In the genomic region with DNA sequence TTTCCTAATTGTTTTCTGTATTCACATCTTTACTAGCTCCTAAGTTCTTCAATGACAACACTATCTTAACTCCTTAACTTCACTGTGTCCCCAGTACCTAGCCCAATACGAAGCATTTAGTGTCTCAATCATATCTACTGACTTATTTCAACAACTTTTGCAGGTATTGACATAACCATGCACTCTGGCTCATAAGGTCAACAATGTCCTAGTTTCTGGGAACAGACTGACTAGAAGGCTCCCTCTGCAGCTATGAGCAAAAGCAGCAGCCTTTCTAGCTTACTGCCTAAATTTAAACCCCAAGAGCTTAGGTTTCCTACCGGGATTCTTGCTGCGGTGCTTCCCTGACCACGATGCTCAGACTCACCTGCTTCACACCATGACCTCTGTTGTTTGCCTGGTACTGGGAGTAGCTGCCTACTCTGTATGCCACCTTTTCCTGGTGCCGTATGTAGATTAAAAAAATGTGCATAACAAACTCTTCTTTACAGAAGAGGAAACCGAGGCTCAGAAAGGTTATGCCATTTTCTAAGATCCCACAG, we compare ENCODE assay signal across 21 cellular contexts.
"Had no signal": no experiment of that assay in that cellular context is flagged by ENCODE, and none has a peak within 500 bp of the region (broad histone marks: within the 10 kb centered on the region; RNA-seq: fewer than 3 reads in every experiment).

No MANE protein-coding gene starts in this region.

- H3K36me3 ChIP-seq: right lobe of liver, tibial artery, upper lobe of left lung, vagina had no signal

- ATAC-seq: psoas muscle; stimulated activated memory B cell treated with anti-CD40 and anti-IgM and Interleukin-4, amounts not matched to agents 10 μg/mL and 1 μg/mL and 100 μg/mL, for 72 hours had no signal

- H3K27ac ChIP-seq: dorsolateral prefrontal cortex, psoas muscle, right lobe of liver, tibial artery, upper lobe of left lung, vagina had no signal

- H3K27ac Mint-ChIP-seq: naive B cell; nephron; stimulated activated memory B cell treated with anti-CD40 and anti-IgM and Interleukin-4, amounts not matched to agents 10 μg/mL and 1 μg/mL and 100 μg/mL, for 72 hours; stimulated activated naive CD8-positive, alpha-beta T cell treated with anti-CD3 and anti-CD28 coated beads, Interleukin-15, Interleukin-2, amounts not matched to agents 100 ng/mL and 50 ng/mL, for 24 hours had no signal

- H3K4me1 Mint-ChIP-seq: naive B cell; nephron; stimulated activated memory B cell treated with anti-CD40 and anti-IgM and Interleukin-4, amounts not matched to agents 10 μg/mL and 1 μg/mL and 100 μg/mL, for 72 hours had no signal

- H3K9me3 Mint-ChIP-seq: nephron; stimulated activated memory B cell treated with anti-CD40 and anti-IgM and Interleukin-4, amounts not matched to agents 10 μg/mL and 1 μg/mL and 100 μg/mL, for 72 hours had no signal

- H3K4me3 Mint-ChIP-seq: naive B cell; nephron; stimulated activated memory B cell treated with anti-CD40 and anti-IgM and Interleukin-4, amounts not matched to agents 10 μg/mL and 1 μg/mL and 100 μg/mL, for 72 hours; stimulated activated naive CD8-positive, alpha-beta T cell treated with anti-CD3 and anti-CD28 coated beads, Interleukin-15, Interleukin-2, amounts not matched to agents 100 ng/mL and 50 ng/mL, for 24 hours had no signal

- DNase-seq: cortex of kidney; dorsolateral prefrontal cortex; effector CD8-positive, alpha-beta T cell; foreskin melanocyte; head of caudate nucleus; hippocampal formation; mesendoderm; naive B cell; occipital lobe; psoas muscle; retina; right lobe of liver; stimulated activated CD4-positive, alpha-beta T cell treated with anti-CD3 and anti-CD28 coated beads, Interleukin-4, amount 100 ng/mL, for 1 hour; stimulated activated CD8-positive, alpha-beta memory T cell treated with anti-CD3 and anti-CD28 coated beads, Interleukin-4, amount 100 ng/mL, for 48 hours; tibial artery had no signal

- H3K4me1 ChIP-seq: psoas muscle, right lobe of liver, tibial artery, upper lobe of left lung, vagina had no signal

- H3K27me3 Mint-ChIP-seq: naive B cell; stimulated activated memory B cell treated with anti-CD40 and anti-IgM and Interleukin-4, amounts not matched to agents 10 μg/mL and 1 μg/mL and 100 μg/mL, for 72 hours; stimulated activated naive CD8-positive, alpha-beta T cell treated with anti-CD3 and anti-CD28 coated beads, Interleukin-15, Interleukin-2, amounts not matched to agents 100 ng/mL and 50 ng/mL, for 24 hours had no signal

- H3K36me3 Mint-ChIP-seq: naive B cell; stimulated activated memory B cell treated with anti-CD40 and anti-IgM and Interleukin-4, amounts not matched to agents 10 μg/mL and 1 μg/mL and 100 μg/mL, for 72 hours had no signal

- H3K9me3 ChIP-seq: psoas muscle, right lobe of liver, tibial artery, upper lobe of left lung, vagina had no signal

- H3K4me3 ChIP-seq: dorsolateral prefrontal cortex, lung, psoas muscle, right lobe of liver, tibial artery, upper lobe of left lung, vagina had no signal

- H3K27me3 ChIP-seq: dorsolateral prefrontal cortex, right lobe of liver, tibial artery, upper lobe of left lung, vagina had no signal
